Comparison of ENCODE assay signal across 8 cellular contexts in genomic region chr18:50878345-50879301, GRCh38. TPM values are rescaled to one million over a fixed set of nuclear protein-coding genes. Genes with fewer than 3 reads are reported as not detected.
A peak's percentile ranks its signal among the peaks of the same experiment; 100 is the strongest.
DNase-seq lines count a peak whose midpoint lies in the region; ATAC-seq lines count a peak whose summit lies in the region.

ME2 (plus strand) TSS chr18:50879118; CDS start chr18:50895821, 16,703 bp downstream.

- H3K36me3 Mint-ChIP-seq in IgD-negative memory B cell = peaks cover 4% of the 10 kb centered on the region

- ATAC-seq in GM21529 (IDR thresholded peaks at IDR 0.05; ENCODE audit: unreplicated experiment) = peak; percentile 92

- H3K27me3 Mint-ChIP-seq in IgD-negative memory B cell = no peaks in the 10 kb centered on the region

- DNase-seq in DMS114 treated with DMSO at 0.1 percent for 48 hours (lab: John Stamatoyannopoulos, UW; ENCODE audit: unreplicated experiment) (peak; percentile 62), OCI-M1 (lab: John Stamatoyannopoulos, UW) (peak; percentile 95), activated T-cell treated with anti-CD3 and anti-CD28 coated beads for 24 hours (ENCODE audit: low read depth) (peak; percentile 92), epidermal melanocyte (ENCODE audit: insufficient read length, low spot score) (peak; percentile 75), middle frontal gyrus (ENCODE audit: extremely low spot score, low spot score) (peak; percentile 73)
- DNase-seq in stimulated activated CD8-positive, alpha-beta memory T cell treated with anti-CD3 and anti-CD28 coated beads, Interleukin-2, amount 100 ng/mL, for 1 hour (ENCODE audit: low read depth in 2 of 2) = peak; percentile 81 to 82

- H3K27ac Mint-ChIP-seq in IgD-negative memory B cell = peak within 1 kb of the TSS; percentile 97 to 98 (median 97)

- no peaks in the 10 kb centered on the region for H3K9me3 Mint-ChIP-seq in IgD-negative memory B cell

- peaks cover 18 to 24% (median 22%) of the 10 kb centered on the region in 3 donors for H3K4me1 Mint-ChIP-seq in IgD-negative memory B cell

- peak within 1 kb of the TSS; percentile 97 to 99 (median 98) for H3K4me3 Mint-ChIP-seq in IgD-negative memory B cell

RNA-seq across cellular contexts. Expression of gene ME2, which starts in this region (rescaled TPM):
- polyA plus RNA-seq in IgD-negative memory B cell = 44.9 TPM

Comparison
In these comparisons a context has a peak if more than half of its experiments do, and no peak if none do; other contexts are left out.
1. Peak in every context shown above with its lines: DNase-seq and ATAC-seq.